ENCODE assay signal across 17 cellular contexts in the genomic region with DNA sequence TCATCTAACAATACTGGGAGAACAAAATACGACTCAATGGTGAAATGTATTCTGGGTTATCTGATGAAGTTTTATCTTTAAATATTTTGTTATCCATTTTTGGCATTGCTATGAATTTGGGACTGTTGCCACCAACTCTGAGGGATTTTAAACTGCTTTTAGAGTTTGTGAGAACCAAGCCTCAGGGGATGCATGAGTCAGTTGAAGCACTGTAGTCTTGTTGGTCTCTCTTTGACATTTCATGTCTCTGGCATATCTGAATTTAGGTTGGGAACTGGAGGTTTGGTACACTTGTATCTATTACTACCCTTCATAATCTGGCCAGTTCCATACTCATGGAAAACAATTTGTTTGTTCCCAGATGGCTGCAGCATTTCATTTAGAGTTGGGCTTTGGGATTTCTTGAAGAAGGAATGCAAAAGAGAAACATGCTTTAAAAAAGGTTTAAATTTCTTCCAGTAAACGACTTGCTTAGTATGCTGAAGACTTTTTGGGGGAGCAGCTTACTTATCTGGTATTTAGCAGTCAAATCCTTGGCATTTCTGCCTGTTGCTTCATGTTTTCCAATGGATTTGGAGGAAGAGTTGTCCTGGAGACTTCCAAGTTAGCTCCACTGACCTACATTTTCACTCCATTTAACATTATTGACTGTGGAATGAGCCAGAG. TPM values are rescaled to one million over a fixed set of nuclear protein-coding genes. Genes with fewer than 3 reads are reported as not detected.
DNase-seq lines count a peak whose midpoint lies in the region; ATAC-seq and TF ChIP-seq lines count a peak whose summit lies in the region.
"Had no signal": no experiment of that assay in that cellular context is flagged by ENCODE, and none has a peak within 500 bp of the region (broad histone marks: within the 10 kb centered on the region; RNA-seq: fewer than 3 reads in every experiment).

No MANE protein-coding gene starts in this region.

- H3K9me3 Mint-ChIP-seq in T-helper 2 cell treated with Interferon-gamma antibody and Interleukin-4, amounts not matched to agents 5 μg/mL and 100 μg/mL, for 36 hours = no peaks in the 10 kb centered on the region
- H3K9me3 Mint-ChIP-seq: CD8-positive, alpha-beta memory T cell had no signal

- H3K4me1 Mint-ChIP-seq in T-helper 2 cell treated with Interferon-gamma antibody and Interleukin-4, amounts not matched to agents 5 μg/mL and 100 μg/mL, for 36 hours (ENCODE audit: low read depth) = no peaks in the 10 kb centered on the region
- H3K4me1 Mint-ChIP-seq: CD8-positive, alpha-beta memory T cell had no signal

- H3K27me3 ChIP-seq in left ventricle myocardium inferior (ENCODE audit: low read depth) (no peaks in the 10 kb centered on the region), thoracic aorta (replicated peaks; ENCODE audit: insufficient read depth) (no peaks in the 10 kb centered on the region)

- H3K27ac Mint-ChIP-seq in T-helper 2 cell treated with Interferon-gamma antibody and Interleukin-4, amounts not matched to agents 5 μg/mL and 100 μg/mL, for 36 hours = no peak overlapping the region
- H3K27ac Mint-ChIP-seq: CD8-positive, alpha-beta memory T cell had no signal

- peaks cover 56% of the 10 kb centered on the region for H3K27me3 Mint-ChIP-seq in T-helper 2 cell treated with Interferon-gamma antibody and Interleukin-4, amounts not matched to agents 5 μg/mL and 100 μg/mL, for 36 hours (ENCODE audit: low read depth)

- H3K4me1 ChIP-seq in left ventricle myocardium inferior (peaks cover 41% of the 10 kb centered on the region), thoracic aorta (ENCODE audit: control insufficient read depth in 1 of 2, low read depth in 2 of 2) (peaks cover 17 to 39% of the 10 kb centered on the region in 2 donors)

- DNase-seq in left ventricle myocardium inferior = no peak
- no peak for DNase-seq in left ventricle myocardium superior
- peak; percentile 83 for DNase-seq in dedifferentiated amniotic fluid mesenchymal stem cell (ENCODE audit: extremely low spot score)
- DNase-seq in hepatic stellate cell (ENCODE audit: low spot score) = peak; percentile 65
- DNase-seq in thoracic aorta (ENCODE audit: low spot score) = no peak
- DNase-seq in T-helper 2 cell treated with Interferon-gamma antibody and Interleukin-4, amounts not matched to agents 5 μg/mL and 100 μg/mL, for 36 hours (ENCODE audit: low spot score) = no peak
- no peak for DNase-seq in effector CD8-positive, alpha-beta T cell (lab: John Stamatoyannopoulos, UW)
- DNase-seq: CD8-positive, alpha-beta memory T cell; DMS79; MV-4-11; NCI-H1417 treated with DMSO at 0.1 percent for 48 hours; NCI-H1930; NCI-H526 treated with DMSO at 0.1 percent for 48 hours; RPMI8226 had no signal

- no peak overlapping the region for H3K4me3 Mint-ChIP-seq in T-helper 2 cell treated with Interferon-gamma antibody and Interleukin-4, amounts not matched to agents 5 μg/mL and 100 μg/mL, for 36 hours
- H3K4me3 Mint-ChIP-seq: CD8-positive, alpha-beta memory T cell had no signal

- no peaks in the 10 kb centered on the region for H3K36me3 Mint-ChIP-seq in T-helper 2 cell treated with Interferon-gamma antibody and Interleukin-4, amounts not matched to agents 5 μg/mL and 100 μg/mL, for 36 hours (ENCODE audit: low read depth)
- H3K36me3 Mint-ChIP-seq: CD8-positive, alpha-beta memory T cell had no signal

- ATAC-seq in left ventricle myocardium superior = no peak
- ATAC-seq in thoracic aorta (ENCODE audit: insufficient number of reproducible peaks, low FRiP score, low read depth) = no peak
- no peak for ATAC-seq in GM19035 (IDR thresholded peaks at IDR 0.05; ENCODE audit: unreplicated experiment)
- ATAC-seq: GM12878, K562 had no signal

- TF ChIP-seq CTCF in left ventricle myocardium inferior (IDR thresholded peaks at IDR 0.05; ENCODE audit: borderline replicate concordance) = no peak
- no peak for TF ChIP-seq CTCF in thoracic aorta (IDR thresholded peaks at IDR 0.05)

- H3K27ac ChIP-seq in left ventricle myocardium inferior (replicated peaks) (peak overlapping the region; percentile 72), thoracic aorta (peak overlapping the region; percentile 43 to 58)

- no peak overlapping the region for H3K4me3 ChIP-seq in left ventricle myocardium inferior
- no peak overlapping the region for H3K4me3 ChIP-seq in thoracic aorta
- H3K4me3 ChIP-seq: GM12878, K562 had no signal

- no peaks in the 10 kb centered on the region for H3K9me3 ChIP-seq in left ventricle myocardium inferior (replicated peaks)
- no peaks in the 10 kb centered on the region for H3K9me3 ChIP-seq in thoracic aorta

- intact Hi-C loops in left ventricle myocardium inferior (cut with micrococcal nuclease) = no loop called here
- intact Hi-C loops in left ventricle myocardium superior (cut with micrococcal nuclease) = no loop called here

- H3K36me3 ChIP-seq in left ventricle myocardium inferior = no peaks in the 10 kb centered on the region
- H3K36me3 ChIP-seq in thoracic aorta = no peaks in the 10 kb centered on the region

RNA-seq across cellular contexts. Expression of a gene that starts 28.9 kb away (rescaled TPM):
- total RNA-seq in left ventricle myocardium inferior (35.9 TPM), left ventricle myocardium superior (56.2 TPM), thoracic aorta (100 to 1,000 TPM; 117 to 152 TPM)

Comparison
In these comparisons a context has a peak if more than half of its experiments do, and no peak if none do; other contexts are left out.
1. DNase-seq: peak in dedifferentiated amniotic fluid mesenchymal stem cell (single experiment) and hepatic stellate cell (single experiment); none in left ventricle myocardium inferior (single experiment), left ventricle myocardium superior (single experiment), thoracic aorta (single experiment), T-helper 2 cell treated with Interferon-gamma antibody and Interleukin-4, amounts not matched to agents 5 μg/mL and 100 μg/mL, for 36 hours (single experiment) and effector CD8-positive, alpha-beta T cell (single experiment).